Comparison of ENCODE assay signal across 8 cellular contexts in the genomic region with DNA sequence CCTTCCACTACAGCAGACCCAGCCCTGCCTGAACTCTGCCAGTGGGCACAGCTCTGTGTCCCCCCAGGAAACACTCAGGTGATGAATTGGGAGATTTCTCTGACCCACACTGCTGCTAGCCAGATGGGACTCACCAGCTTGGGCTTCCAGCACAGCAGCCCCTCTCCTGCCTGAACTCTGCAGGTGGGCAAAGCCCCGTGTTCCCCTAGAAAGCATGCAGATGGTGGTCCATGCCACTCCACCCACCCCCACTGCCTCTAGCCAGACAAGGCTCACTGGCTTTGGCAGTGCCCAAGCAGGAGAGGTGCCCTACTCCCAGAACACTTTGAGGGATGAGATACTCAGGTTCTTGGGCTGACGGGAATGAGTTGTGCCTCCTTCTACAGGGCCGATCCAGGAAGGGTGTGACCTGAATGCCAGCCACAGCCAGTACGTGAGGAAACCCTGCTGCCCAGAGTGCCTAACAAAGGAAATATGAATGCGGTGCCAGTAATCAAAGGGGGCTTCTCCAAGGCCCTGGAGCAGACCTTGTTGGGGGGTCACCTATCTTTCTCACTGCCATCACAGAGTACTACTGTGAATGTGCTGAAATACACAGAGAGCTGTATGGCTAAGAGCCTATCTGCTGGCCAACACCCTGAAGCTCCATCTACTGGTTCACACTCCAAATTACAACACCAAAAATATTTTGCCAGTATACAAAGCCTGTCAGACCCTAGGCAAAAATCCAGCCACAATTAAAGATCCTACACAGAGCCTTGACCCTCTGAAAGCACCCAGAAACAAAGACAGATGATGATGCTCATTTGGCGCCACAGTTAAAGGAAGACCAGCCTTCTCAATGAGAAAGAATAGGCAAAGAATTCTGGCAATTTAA.
DNase-seq lines count a peak whose midpoint lies in the region; ATAC-seq and TF ChIP-seq lines count a peak whose summit lies in the region.

No MANE protein-coding gene starts in this region.

- no peak overlapping the region for H3K4me3 ChIP-seq in heart right ventricle
- no peak overlapping the region for H3K4me3 ChIP-seq in right cardiac atrium (ENCODE audit: low read length)

- DNase-seq in heart right ventricle (no peak), right cardiac atrium (no peak), Kasumi-1 (lab: John Stamatoyannopoulos, UW) (peak; percentile 85), iris pigment epithelial cell (ENCODE audit: low read depth) (peak; percentile 68), DMS79 (lab: John Stamatoyannopoulos, UW) (no peak)
- peak; percentile 29 for DNase-seq in activated CD8-positive, alpha-beta T cell treated with anti-CD3 and anti-CD28 coated beads, Interleukin-2, amount 10 ng/mL, durations not matched to agents 7 days and 5 days
- DNase-seq in effector CD4-positive, alpha-beta T cell, result no peak

- H3K4me1 ChIP-seq in heart right ventricle (no peaks in the 10 kb centered on the region), right cardiac atrium (ENCODE audit: control insufficient read depth, insufficient read depth, low read length) (no peaks in the 10 kb centered on the region)

- peaks cover 18% of the 10 kb centered on the region for H3K4me1 Mint-ChIP-seq in activated CD8-positive, alpha-beta T cell treated with anti-CD3 and anti-CD28 coated beads, Interleukin-2, amount 10 ng/mL, durations not matched to agents 7 days and 5 days (ENCODE audit: low read depth)

- no peaks in the 10 kb centered on the region for H3K36me3 ChIP-seq in heart right ventricle

- no peak overlapping the region for H3K4me3 Mint-ChIP-seq in activated CD8-positive, alpha-beta T cell treated with anti-CD3 and anti-CD28 coated beads, Interleukin-2, amount 10 ng/mL, durations not matched to agents 7 days and 5 days

- H3K9me3 Mint-ChIP-seq in activated CD8-positive, alpha-beta T cell treated with anti-CD3 and anti-CD28 coated beads, Interleukin-2, amount 10 ng/mL, durations not matched to agents 7 days and 5 days (ENCODE audit: insufficient read depth), result peaks cover 5% of the 10 kb centered on the region

- H3K27me3 Mint-ChIP-seq in activated CD8-positive, alpha-beta T cell treated with anti-CD3 and anti-CD28 coated beads, Interleukin-2, amount 10 ng/mL, durations not matched to agents 7 days and 5 days (ENCODE audit: low read depth), result no peaks in the 10 kb centered on the region

- ATAC-seq in heart right ventricle (no peak), right cardiac atrium (no peak), HG03095 (IDR thresholded peaks at IDR 0.05; ENCODE audit: unreplicated experiment) (no peak)
- peak; percentile 90 for ATAC-seq in activated CD8-positive, alpha-beta T cell treated with anti-CD3 and anti-CD28 coated beads, Interleukin-2, amount 10 ng/mL, durations not matched to agents 7 days and 5 days

- peak overlapping the region; percentile 47 for H3K27ac Mint-ChIP-seq in activated CD8-positive, alpha-beta T cell treated with anti-CD3 and anti-CD28 coated beads, Interleukin-2, amount 10 ng/mL, durations not matched to agents 7 days and 5 days

- CTCF ChIA-PET in activated CD8-positive, alpha-beta T cell treated with anti-CD3 and anti-CD28 coated beads, Interleukin-2, amount 10 ng/mL, durations not matched to agents 7 days and 5 days (lab: Charles Lee), result interaction anchor here (0.6 to 3.1 kb wide), 17 partner anchors 9 to 326 kb away, joined by 3 to 20 read pairs (median 4); a partner anchor contains a TSS

- peak in 5 of 9 donors; percentile 13 to 37 (median 21) for TF ChIP-seq CTCF in heart right ventricle (IDR thresholded peaks at IDR 0.05)

- POLR2A ChIA-PET in activated CD8-positive, alpha-beta T cell treated with anti-CD3 and anti-CD28 coated beads, Interleukin-2, amount 10 ng/mL, durations not matched to agents 7 days and 5 days (lab: Charles Lee), result no interaction called here

- 92 to 94% methylated on average over 6 of the region's 6 CpGs for WGBS in heart right ventricle, 2 donors
- 88% methylated on average over 6 of the region's 6 CpGs for WGBS in right cardiac atrium

- H3K27ac ChIP-seq in heart right ventricle (no peak overlapping the region), right cardiac atrium (ENCODE audit: low read length) (no peak overlapping the region)

- intact Hi-C loops in heart right ventricle (cut with DNase I) (no loop called here), right cardiac atrium (cut with DNase I) (no loop called here)

- H3K36me3 Mint-ChIP-seq in activated CD8-positive, alpha-beta T cell treated with anti-CD3 and anti-CD28 coated beads, Interleukin-2, amount 10 ng/mL, durations not matched to agents 7 days and 5 days (ENCODE audit: low read depth), result peaks cover 2% of the 10 kb centered on the region

- H3K27me3 ChIP-seq in heart right ventricle (no peaks in the 10 kb centered on the region), right cardiac atrium (ENCODE audit: control insufficient read depth, insufficient read depth) (no peaks in the 10 kb centered on the region)

- H3K9me3 ChIP-seq in heart right ventricle, result peaks cover 0 to 30% (median 5%) of the 10 kb centered on the region in 11 donors
- no peaks in the 10 kb centered on the region for H3K9me3 ChIP-seq in right cardiac atrium (ENCODE audit: control insufficient read depth, low read length)

Comparison
In these comparisons a context has a peak if more than half of its experiments do, and no peak if none do; other contexts are left out.
1. DNase-seq: peak in Kasumi-1 (2 of 2), activated CD8-positive, alpha-beta T cell treated with anti-CD3 and anti-CD28 coated beads, Interleukin-2, amount 10 ng/mL, durations not matched to agents 7 days and 5 days (single experiment) and iris pigment epithelial cell (single experiment); none in heart right ventricle (0 of 2), right cardiac atrium (0 of 3), DMS79 (single experiment) and effector CD4-positive, alpha-beta T cell (single experiment).